Comparison of ENCODE assay signal across 1 cellular context in genomic region chr11:114036156-114036811, GRCh38.
TF ChIP-seq lines count a peak whose summit lies in the region.

No MANE protein-coding gene starts in this region.

TF ChIP-seq in HepG2, 621 proteins besides CTCF, POLR2A, EP300 and RAD21 (continued from another document):
- TF ChIP-seq MYC (CRISPR knock-in tag; IDR thresholded peaks at IDR 0.05; ENCODE audit: borderline replicate concordance) (no peak), ZNF619 (CRISPR knock-in tag; IDR thresholded peaks at IDR 0.05) (no peak), IKZF4 (CRISPR knock-in tag; IDR thresholded peaks at IDR 0.05; ENCODE audit: borderline replicate concordance, low read depth, not compliant biosample characterization) (no peak), ZNF569 (CRISPR knock-in tag; IDR thresholded peaks at IDR 0.05; ENCODE audit: borderline replicate concordance) (no peak), POLR2AphosphoS5 (IDR thresholded peaks at IDR 0.05; ENCODE audit: low read depth, low read length) (no peak)
TF ChIP-seq in HepG2: peak in this region for 94.
